In genomic region chr1:33086384-33086850, GRCh38 we compare ENCODE assay signal across 8 cellular contexts.
DNase-seq lines count a peak whose midpoint lies in the region; ATAC-seq and TF ChIP-seq lines count a peak whose summit lies in the region.

No MANE protein-coding gene starts in this region.

- peak; percentile 76 for TF ChIP-seq CTCF in Loucy (conservative IDR thresholded peaks at IDR 0.05; ENCODE audit: low read length)
- peak; percentile 83 for TF ChIP-seq CTCF in RWPE2 (IDR thresholded peaks at IDR 0.05; ENCODE audit: poor library complexity, severe bottlenecking)
- peak; percentile 89 for TF ChIP-seq CTCF in brain microvascular endothelial cell (IDR thresholded peaks at IDR 0.05; ENCODE audit: low read depth, low read length, missing control alignments)
- TF ChIP-seq CTCF in retinal pigment epithelial cell (conservative IDR thresholded peaks at IDR 0.05; ENCODE audit: low read depth, low read length), result peak; percentile 86

- no peaks in the 10 kb centered on the region for H3K79me2 ChIP-seq in Loucy (ENCODE audit: insufficient read depth, low read length)

- no peaks in the 10 kb centered on the region for H3K9me2 ChIP-seq in Loucy (replicated peaks; ENCODE audit: low read depth, low read length)

- H3K9me3 ChIP-seq in Loucy (ENCODE audit: insufficient read depth, low read depth, low read length), result no peaks in the 10 kb centered on the region
- no peaks in the 10 kb centered on the region for H3K9me3 ChIP-seq in RWPE2 (ENCODE audit: severe bottlenecking)

- H4K20me1 ChIP-seq in Loucy (ENCODE audit: insufficient read depth, low read length, poor library complexity, severe bottlenecking), result no peaks in the 10 kb centered on the region

- no peak overlapping the region for H3K27ac ChIP-seq in RWPE2 (ENCODE audit: poor library complexity, severe bottlenecking)
- H3K27ac ChIP-seq in brain microvascular endothelial cell, result no peak overlapping the region

- H3K4me3 ChIP-seq in Loucy (ENCODE audit: low read length, poor library complexity, severe bottlenecking) (no peak overlapping the region), RWPE2 (ENCODE audit: severe bottlenecking) (no peak overlapping the region), brain microvascular endothelial cell (ENCODE audit: low read depth, low read length) (no peak overlapping the region), retinal pigment epithelial cell (ENCODE audit: low read length) (no peak overlapping the region)

- in situ Hi-C loops in brain microvascular endothelial cell (cut with HindIII; ENCODE audit: low pct_ligation_motif_present, low sequenced_read_pairs), result no loop called here

- H3K36me3 ChIP-seq in Loucy (ENCODE audit: insufficient read depth, low read length), result no peaks in the 10 kb centered on the region
- no peaks in the 10 kb centered on the region for H3K36me3 ChIP-seq in RWPE2 (ENCODE audit: low read depth)
- H3K36me3 ChIP-seq in brain microvascular endothelial cell (replicated peaks), result no peaks in the 10 kb centered on the region

- ATAC-seq in RWPE2 (ENCODE audit: low read depth), result peak; percentile 77
- no peak for ATAC-seq in HG03095 (IDR thresholded peaks at IDR 0.05; ENCODE audit: unreplicated experiment)
- no peak for ATAC-seq in GM18870 (IDR thresholded peaks at IDR 0.05; ENCODE audit: unreplicated experiment)

- no peak overlapping the region for H2AFZ ChIP-seq in Loucy (ENCODE audit: low read length)

- peak; percentile 49 for DNase-seq in DMS114 treated with DMSO at 0.1 percent for 48 hours (lab: John Stamatoyannopoulos, UW; ENCODE audit: unreplicated experiment)
- DNase-seq in RWPE2 (ENCODE audit: low spot score), result peak; percentile 70
- peak; percentile 79 for DNase-seq in brain microvascular endothelial cell
- peak in 46 of 51 donors; percentile 27 to 86 (median 66) for DNase-seq in hypothalamus (lab: John Stamatoyannopoulos, UW)
- DNase-seq in retinal pigment epithelial cell (ENCODE audit: low read depth), result no peak

- no peak overlapping the region for H3K4me2 ChIP-seq in Loucy (ENCODE audit: low read depth, low read length, poor library complexity, severe bottlenecking)

- H3K4me1 ChIP-seq in Loucy (ENCODE audit: insufficient read depth, low read length, poor library complexity, severe bottlenecking) (peaks cover 12% of the 10 kb centered on the region), RWPE2 (ENCODE audit: insufficient read depth, poor library complexity, severe bottlenecking) (no peaks in the 10 kb centered on the region)

- H3K27me3 ChIP-seq in Loucy (ENCODE audit: insufficient read depth, low read length, poor library complexity, severe bottlenecking) (peaks cover 7% of the 10 kb centered on the region), RWPE2 (ENCODE audit: insufficient read depth, poor library complexity, severe bottlenecking) (no peaks in the 10 kb centered on the region), brain microvascular endothelial cell (replicated peaks) (no peaks in the 10 kb centered on the region)

- H3K9ac ChIP-seq in Loucy (ENCODE audit: low read depth, low read length, poor library complexity, severe bottlenecking), result no peak overlapping the region

- H3F3A ChIP-seq in Loucy (ENCODE audit: low read depth), result no peaks in the 10 kb centered on the region
